ENCODE assay signal across 9 cellular contexts in genomic region chr3:180776433-180776832, GRCh38.
"Had no signal": no experiment of that assay in that cellular context is flagged by ENCODE, and none has a peak within 500 bp of the region (broad histone marks: within the 10 kb centered on the region; RNA-seq: fewer than 3 reads in every experiment).

No MANE protein-coding gene starts in this region.

- ATAC-seq: GM23338, HCT116, HepG2 had no signal

- FAIRE-seq: H1, H54, HepG2 had no signal

- H3K27me3 Mint-ChIP-seq: IgD-negative memory B cell had no signal

- DNase-seq: KG1 had no signal

- H3K4me2 ChIP-seq: GM23338 had no signal

- H3K4me1 ChIP-seq: HAP-1 had no signal

- H3K4me3 ChIP-seq: GM23338, HAP-1 had no signal

- H3K27ac ChIP-seq: HL-60 had no signal

- H3K4me1 Mint-ChIP-seq: GM23338 had no signal

- H3K36me3 ChIP-seq: HAP-1 had no signal

- H3K4me3 Mint-ChIP-seq: GM23338 had no signal

- H3K27ac Mint-ChIP-seq: GM23338, IgD-negative memory B cell had no signal
